ENCODE assay signal across 2 cellular contexts in genomic region chr1:218259339-218259738, GRCh38.
TF ChIP-seq lines count a peak whose summit lies in the region.

No MANE protein-coding gene starts in this region.

TF ChIP-seq in HepG2, 621 proteins besides CTCF, POLR2A, EP300 and RAD21:
- TF ChIP-seq TEF (CRISPR knock-in tag; IDR thresholded peaks at IDR 0.05): no peak
- no peak for TF ChIP-seq MATR3 (CRISPR knock-in tag; IDR thresholded peaks at IDR 0.05)
- TF ChIP-seq ZNF160 (CRISPR knock-in tag; IDR thresholded peaks at IDR 0.05): peak; percentile 92; the same call in 1 of the 2 replicates

TF ChIP-seq in HCT116, 20 proteins besides CTCF, POLR2A, EP300 and RAD21:
- TF ChIP-seq TCF7L2 (IDR thresholded peaks at IDR 0.05; ENCODE audit: borderline replicate concordance, extremely low read depth, insufficient read depth, insufficient read length) (no peak), EGR1 (IDR thresholded peaks at IDR 0.05; ENCODE audit: low read depth) (no peak), SP1 (IDR thresholded peaks at IDR 0.05; ENCODE audit: low read depth) (no peak), EZH2 (IDR thresholded peaks at IDR 0.05) (no peak), ZBTB33 (IDR thresholded peaks at IDR 0.05; ENCODE audit: extremely low read depth, insufficient replicate concordance, low read length) (no peak), SRF (IDR thresholded peaks at IDR 0.05; ENCODE audit: low read depth) (no peak), EZH2phosphoT487 (IDR thresholded peaks at IDR 0.05; ENCODE audit: borderline replicate concordance) (no peak), JUND (IDR thresholded peaks at IDR 0.05) (no peak)
TF ChIP-seq in HCT116: peak in this region for 0.
